In the genomic region with DNA sequence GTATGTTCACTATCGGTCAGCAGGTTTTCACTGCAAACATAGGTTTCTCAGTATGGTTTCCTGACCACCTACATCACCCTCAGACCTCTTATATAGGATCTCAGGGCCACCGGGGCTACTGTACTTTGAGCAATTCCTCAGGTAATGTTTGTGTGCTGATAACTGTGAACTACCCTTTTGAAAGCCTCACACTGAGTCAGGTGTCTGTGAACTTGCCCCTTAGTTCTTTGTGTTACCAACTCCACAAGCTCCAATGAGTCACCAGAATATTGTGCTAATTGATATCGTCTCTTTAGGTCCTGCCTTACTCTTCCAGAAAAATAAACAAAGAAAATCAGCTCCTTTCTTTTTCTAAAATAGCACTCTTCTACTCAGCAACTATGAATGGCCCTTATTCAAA, we compare ENCODE assay signal across 21 cellular contexts.
A peak's percentile ranks its signal among the peaks of the same experiment; 100 is the strongest.
DNase-seq lines count a peak whose midpoint lies in the region; ATAC-seq, FAIRE-seq and TF ChIP-seq lines count a peak whose summit lies in the region.
"Had no signal": no experiment of that assay in that cellular context is flagged by ENCODE, and none has a peak within 500 bp of the region (broad histone marks: within the 10 kb centered on the region; RNA-seq: fewer than 3 reads in every experiment).

No MANE protein-coding gene starts in this region.

- H3K9me3 ChIP-seq in HEK293 (ENCODE audit: control insufficient read depth, insufficient read depth, low read depth, low read length), result no peaks in the 10 kb centered on the region
- H3K9me3 ChIP-seq in SK-N-MC (ENCODE audit: low read depth, low read length), result no peaks in the 10 kb centered on the region
- H3K9me3 ChIP-seq: Caco-2, Peyer's patch, SJCRH30 had no signal

- no peak for DNase-seq in SK-N-MC (ENCODE audit: low read depth, low spot score)
- peak in 1 of 2 donors; percentile 44 for DNase-seq in foreskin keratinocyte
- peak; percentile 81 for DNase-seq in renal cortical epithelial cell (ENCODE audit: low read depth)
- no peak for DNase-seq in RCC 7860 (ENCODE audit: low spot score)
- DNase-seq: Caco-2; CD4-positive, alpha-beta memory T cell; DND-41; Kasumi-1; MM.1S; NCI-H1417 treated with DMSO at 0.1 percent for 48 hours; NCI-H187 treated with DMSO at 0.1 percent for 48 hours; NCI-H2107; NCI-H226; NCI-H524; NCI-H82; Peyer's patch; SJCRH30 had no signal

- H3K27me3 ChIP-seq in foreskin keratinocyte, result no peaks in the 10 kb centered on the region
- H3K27me3 ChIP-seq: Peyer's patch, SJCRH30 had no signal

- POLR2A ChIA-PET in HEK293 (lab: Yijun Ruan, JAX), result interaction anchor here (0.5 kb wide), 1 partner anchor 10 kb away, joined by 9 read pairs; no protein-coding TSS in a partner anchor

- TF ChIP-seq CTCF in HEK293 (tag by site-specific recombination; IDR thresholded peaks at IDR 0.05) (no peak), foreskin keratinocyte (conservative IDR thresholded peaks at IDR 0.05) (no peak)

- CTCF ChIA-PET in HEK293 (lab: Yijun Ruan, JAX), result interaction anchor here (0.7 kb wide), 1 partner anchor 56 kb away, joined by 3 read pairs; no protein-coding TSS in a partner anchor

- H3K27ac ChIP-seq in HEK293 (ENCODE audit: extremely low read depth, low read depth, low read length), result no peak overlapping the region
- H3K27ac ChIP-seq in SK-N-MC, result peak overlapping the region; percentile 29; the same call in 1 of the 2 replicates
- no peak overlapping the region for H3K27ac ChIP-seq in foreskin keratinocyte
- H3K27ac ChIP-seq: Peyer's patch, SJCRH30 had no signal

- H3K4me3 ChIP-seq in HEK293 (ENCODE audit: low read depth, low read length), result no peak overlapping the region
- H3K4me3 ChIP-seq in SK-N-MC, result 0 out of 2 replicates have a peak overlapping the region, but pooled peaks have one; percentile 13
- H3K4me3 ChIP-seq: Peyer's patch, SJCRH30 had no signal

- H3K4me1 ChIP-seq in HEK293 (ENCODE audit: control insufficient read depth, insufficient read depth, low read length), result peaks cover 11% of the 10 kb centered on the region
- no peaks in the 10 kb centered on the region for H3K4me1 ChIP-seq in foreskin keratinocyte
- H3K4me1 ChIP-seq: Caco-2, Peyer's patch, SJCRH30 had no signal

- no peak overlapping the region for H3K9ac ChIP-seq in SK-N-MC (ENCODE audit: insufficient read length)

- ATAC-seq in foreskin keratinocyte (peak; percentile 60), HG02885 (IDR thresholded peaks at IDR 0.05; ENCODE audit: poor library complexity, unreplicated experiment) (no peak), GM18868 (IDR thresholded peaks at IDR 0.05; ENCODE audit: unreplicated experiment) (no peak)

- FAIRE-seq in RCC 7860 (lab: Jason Lieb, UNC), result no peak
- FAIRE-seq: GM12891 had no signal

- H3K36me3 ChIP-seq in HEK293 (ENCODE audit: control insufficient read depth in 2 of 2, insufficient read depth in 1 of 2, low read length in 2 of 2) (no peaks in the 10 kb centered on the region), SK-N-MC (ENCODE audit: insufficient read depth, low read length) (no peaks in the 10 kb centered on the region)
- H3K36me3 ChIP-seq: Peyer's patch, SJCRH30 had no signal

TF ChIP-seq in HEK293, 187 proteins besides CTCF, POLR2A, EP300 and RAD21:
- TF ChIP-seq ZNF350 (tag by site-specific recombination; IDR thresholded peaks at IDR 0.05) (0 out of 2 replicates have a peak, but pooled peaks have one; percentile 34), ZNF548 (tag by site-specific recombination; IDR thresholded peaks at IDR 0.05) (no peak), ZNF37A (tag by site-specific recombination; IDR thresholded peaks at IDR 0.05) (no peak), ZNF366 (tag by site-specific recombination; conservative IDR thresholded peaks at IDR 0.05) (0 out of 2 replicates have a peak, but pooled peaks have one; percentile 37), ZNF521 (tag by site-specific recombination; IDR thresholded peaks at IDR 0.05) (no peak), ZNF280C (tag by site-specific recombination; IDR thresholded peaks at IDR 0.05) (no peak), HOXC10 (CRISPR knock-in tag; IDR thresholded peaks at IDR 0.05) (no peak)
